Comparison of ENCODE assay signal across 8 cellular contexts in the genomic region with DNA sequence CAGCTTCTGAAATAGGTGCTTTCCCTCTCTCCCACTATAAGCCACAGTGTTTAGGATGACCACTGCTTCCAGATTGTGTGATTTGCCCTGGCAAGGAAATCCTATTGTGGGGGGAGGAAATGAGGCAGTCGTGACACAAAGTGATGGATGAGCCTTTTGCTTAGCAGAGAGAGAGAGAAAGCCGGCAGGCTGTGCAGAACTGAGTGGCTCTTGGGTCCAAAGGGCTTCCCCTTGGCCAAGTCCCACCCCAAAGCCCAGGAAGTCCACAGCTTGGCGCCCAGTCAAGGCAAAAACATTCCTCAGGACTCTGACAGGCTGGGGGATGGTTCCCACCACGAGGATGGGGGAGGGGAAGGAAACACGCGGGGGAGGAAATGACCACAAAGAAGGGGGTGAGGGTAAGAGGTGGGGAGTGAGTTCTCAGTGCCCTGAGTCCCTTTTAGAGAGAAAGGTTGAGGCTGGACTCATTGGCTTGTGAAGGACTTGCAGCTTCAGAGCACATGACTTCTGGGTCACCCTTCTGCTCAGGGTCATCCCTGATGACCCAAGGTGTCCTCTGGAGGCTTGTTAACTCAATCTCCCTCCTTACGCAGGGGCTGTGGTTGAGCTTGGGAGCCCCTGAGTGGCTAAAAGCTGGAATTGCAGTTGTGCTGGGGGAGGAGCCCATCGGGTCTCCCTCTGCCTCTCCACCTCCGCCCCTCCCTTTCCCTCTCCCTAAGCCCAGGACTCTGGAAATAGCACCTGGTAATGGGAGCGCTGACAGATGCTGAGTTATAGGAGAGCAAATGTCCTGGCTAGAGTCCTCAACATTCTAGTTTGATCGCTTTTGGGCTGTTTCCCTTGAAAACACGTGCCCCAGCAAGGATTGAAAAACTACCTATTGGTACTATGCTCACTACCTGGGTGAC. TPM values are rescaled to one million over a fixed set of nuclear protein-coding genes. Genes with fewer than 3 reads are reported as not detected.
DNase-seq lines count a peak whose midpoint lies in the region; ATAC-seq and TF ChIP-seq lines count a peak whose summit lies in the region.

No MANE protein-coding gene starts in this region.

- peak overlapping the region; percentile 40 for H3K4me3 Mint-ChIP-seq in stimulated activated naive CD8-positive, alpha-beta T cell treated with anti-CD3 and anti-CD28 coated beads, Interleukin-15, Interleukin-2, amounts not matched to agents 100 ng/mL and 50 ng/mL, for 24 hours

- H3K9me3 Mint-ChIP-seq in stimulated activated naive CD8-positive, alpha-beta T cell treated with anti-CD3 and anti-CD28 coated beads, Interleukin-15, Interleukin-2, amounts not matched to agents 100 ng/mL and 50 ng/mL, for 24 hours = no peaks in the 10 kb centered on the region

- TF ChIP-seq CTCF in epithelial cell of esophagus (IDR thresholded peaks at IDR 0.05; ENCODE audit: insufficient read depth, low read depth, low read length, missing control alignments) = peak; percentile 92

- peak; percentile 96 for DNase-seq in A172 (ENCODE audit: low spot score)
- DNase-seq in NT2/D1 (ENCODE audit: low read depth, low spot score) = no peak
- DNase-seq in activated T-cell treated with anti-CD3 and anti-CD28 coated beads for 24 hours (ENCODE audit: low read depth) = peak; percentile 66
- DNase-seq in epithelial cell of esophagus (ENCODE audit: low read depth) = peak; percentile 88
- DNase-seq in midbrain (lab: John Stamatoyannopoulos, UW) = peak; percentile 88

- H3K9ac ChIP-seq in NT2/D1 (ENCODE audit: insufficient read length, low read depth) = peak overlapping the region; percentile 74

- H3K9me3 ChIP-seq in NT2/D1 (ENCODE audit: insufficient read depth, low read length) = no peaks in the 10 kb centered on the region

- peaks cover 72% of the 10 kb centered on the region for H3K4me1 Mint-ChIP-seq in stimulated activated naive CD8-positive, alpha-beta T cell treated with anti-CD3 and anti-CD28 coated beads, Interleukin-15, Interleukin-2, amounts not matched to agents 100 ng/mL and 50 ng/mL, for 24 hours (ENCODE audit: low read depth)

- TF ChIP-seq EP300 in Ishikawa (IDR thresholded peaks at IDR 0.05; ENCODE audit: borderline replicate concordance) = no peak

- H3K36me3 Mint-ChIP-seq in stimulated activated naive CD8-positive, alpha-beta T cell treated with anti-CD3 and anti-CD28 coated beads, Interleukin-15, Interleukin-2, amounts not matched to agents 100 ng/mL and 50 ng/mL, for 24 hours (ENCODE audit: low read depth) = no peaks in the 10 kb centered on the region

- peak; percentile 65 for ATAC-seq in GM18498 (IDR thresholded peaks at IDR 0.05; ENCODE audit: unreplicated experiment)

- H3K36me3 ChIP-seq in NT2/D1 (ENCODE audit: insufficient read depth, insufficient read length, low read length) = peaks cover 4% of the 10 kb centered on the region

- peaks cover 36% of the 10 kb centered on the region for H3K4me1 ChIP-seq in NT2/D1 (ENCODE audit: insufficient read depth, insufficient read length)

- no peaks in the 10 kb centered on the region for H3K27me3 Mint-ChIP-seq in stimulated activated naive CD8-positive, alpha-beta T cell treated with anti-CD3 and anti-CD28 coated beads, Interleukin-15, Interleukin-2, amounts not matched to agents 100 ng/mL and 50 ng/mL, for 24 hours

- TF ChIP-seq RAD21 in Ishikawa (IDR thresholded peaks at IDR 0.05; ENCODE audit: low read depth) = peak; percentile 89

- no peak overlapping the region for H3K4me3 ChIP-seq in NT2/D1 (ENCODE audit: insufficient read length, low read depth)
- no peak overlapping the region for H3K4me3 ChIP-seq in epithelial cell of esophagus (ENCODE audit: low read length)

- H3K27me3 ChIP-seq in NT2/D1 (ENCODE audit: insufficient read depth, insufficient read length) = peaks cover 7% of the 10 kb centered on the region

- peak overlapping the region; percentile 90 for H3K27ac Mint-ChIP-seq in stimulated activated naive CD8-positive, alpha-beta T cell treated with anti-CD3 and anti-CD28 coated beads, Interleukin-15, Interleukin-2, amounts not matched to agents 100 ng/mL and 50 ng/mL, for 24 hours

TF ChIP-seq in Ishikawa, 13 proteins besides CTCF, POLR2A, EP300 and RAD21:
- TF ChIP-seq TCF12 (IDR thresholded peaks at IDR 0.05; ENCODE audit: low read depth) (peak; percentile 48; the same call in 1 of the 2 replicates), YY1 (IDR thresholded peaks at IDR 0.05; ENCODE audit: low read depth) (no peak), NFIC (IDR thresholded peaks at IDR 0.05) (no peak), ZBTB7A (IDR thresholded peaks at IDR 0.05; ENCODE audit: low read depth) (no peak), CEBPB (IDR thresholded peaks at IDR 0.05) (no peak), CREB1 (IDR thresholded peaks at IDR 0.05; ENCODE audit: low read depth) (no peak), TAF1 (IDR thresholded peaks at IDR 0.05; ENCODE audit: low read depth) (no peak), TEAD4 (IDR thresholded peaks at IDR 0.05) (peak; percentile 10; the same call in 1 of the 2 replicates), FOXM1 (IDR thresholded peaks at IDR 0.05; ENCODE audit: borderline replicate concordance, low read depth) (no peak), EGR1 (IDR thresholded peaks at IDR 0.05) (no peak)
- TF ChIP-seq, protein P1, sequence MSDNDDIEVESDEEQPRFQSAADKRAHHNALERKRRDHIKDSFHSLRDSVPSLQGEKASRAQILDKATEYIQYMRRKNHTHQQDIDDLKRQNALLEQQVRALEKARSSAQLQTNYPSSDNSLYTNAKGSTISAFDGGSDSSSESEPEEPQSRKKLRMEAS (IDR thresholded peaks at IDR 0.05) = peak; percentile 21
- TF ChIP-seq, protein P2, sequence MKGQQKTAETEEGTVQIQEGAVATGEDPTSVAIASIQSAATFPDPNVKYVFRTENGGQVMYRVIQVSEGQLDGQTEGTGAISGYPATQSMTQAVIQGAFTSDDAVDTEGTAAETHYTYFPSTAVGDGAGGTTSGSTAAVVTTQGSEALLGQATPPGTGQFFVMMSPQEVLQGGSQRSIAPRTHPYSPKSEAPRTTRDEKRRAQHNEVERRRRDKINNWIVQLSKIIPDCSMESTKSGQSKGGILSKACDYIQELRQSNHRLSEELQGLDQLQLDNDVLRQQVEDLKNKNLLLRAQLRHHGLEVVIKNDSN (IDR thresholded peaks at IDR 0.05) = no peak
- TF ChIP-seq, protein P3, sequence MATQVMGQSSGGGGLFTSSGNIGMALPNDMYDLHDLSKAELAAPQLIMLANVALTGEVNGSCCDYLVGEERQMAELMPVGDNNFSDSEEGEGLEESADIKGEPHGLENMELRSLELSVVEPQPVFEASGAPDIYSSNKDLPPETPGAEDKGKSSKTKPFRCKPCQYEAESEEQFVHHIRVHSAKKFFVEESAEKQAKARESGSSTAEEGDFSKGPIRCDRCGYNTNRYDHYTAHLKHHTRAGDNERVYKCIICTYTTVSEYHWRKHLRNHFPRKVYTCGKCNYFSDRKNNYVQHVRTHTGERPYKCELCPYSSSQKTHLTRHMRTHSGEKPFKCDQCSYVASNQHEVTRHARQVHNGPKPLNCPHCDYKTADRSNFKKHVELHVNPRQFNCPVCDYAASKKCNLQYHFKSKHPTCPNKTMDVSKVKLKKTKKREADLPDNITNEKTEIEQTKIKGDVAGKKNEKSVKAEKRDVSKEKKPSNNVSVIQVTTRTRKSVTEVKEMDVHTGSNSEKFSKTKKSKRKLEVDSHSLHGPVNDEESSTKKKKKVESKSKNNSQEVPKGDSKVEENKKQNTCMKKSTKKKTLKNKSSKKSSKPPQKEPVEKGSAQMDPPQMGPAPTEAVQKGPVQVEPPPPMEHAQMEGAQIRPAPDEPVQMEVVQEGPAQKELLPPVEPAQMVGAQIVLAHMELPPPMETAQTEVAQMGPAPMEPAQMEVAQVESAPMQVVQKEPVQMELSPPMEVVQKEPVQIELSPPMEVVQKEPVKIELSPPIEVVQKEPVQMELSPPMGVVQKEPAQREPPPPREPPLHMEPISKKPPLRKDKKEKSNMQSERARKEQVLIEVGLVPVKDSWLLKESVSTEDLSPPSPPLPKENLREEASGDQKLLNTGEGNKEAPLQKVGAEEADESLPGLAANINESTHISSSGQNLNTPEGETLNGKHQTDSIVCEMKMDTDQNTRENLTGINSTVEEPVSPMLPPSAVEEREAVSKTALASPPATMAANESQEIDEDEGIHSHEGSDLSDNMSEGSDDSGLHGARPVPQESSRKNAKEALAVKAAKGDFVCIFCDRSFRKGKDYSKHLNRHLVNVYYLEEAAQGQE (IDR thresholded peaks at IDR 0.05; ENCODE audit: low read depth) = no peak

RNA-seq across cellular contexts. Expression of a gene that starts 10.3 kb away (rescaled TPM):
- total RNA-seq in A172 (2014; rRNA removed; shearing (Covaris generic)) = 61.3 and 64.3 TPM in 2 replicates

RNA-seq across cellular contexts. Expression of a gene that starts 11.1 kb away (rescaled TPM):
- 1.1 and 2.2 TPM in 2 replicates for total RNA-seq in A172 (2014; rRNA removed; shearing (Covaris generic))

RNA-seq across cellular contexts. Expression of a gene that starts 28.9 kb away (rescaled TPM):
- 44.5 and 50.1 TPM in 2 replicates for total RNA-seq in A172 (2014; rRNA removed; shearing (Covaris generic))

RNA-seq across cellular contexts. Expression of a gene that starts 48.7 kb away (rescaled TPM):
- 14.5 and 17.8 TPM in 2 replicates for total RNA-seq in A172 (2014; rRNA removed; shearing (Covaris generic))

RNA-seq across cellular contexts. Expression of a gene that starts 57.3 kb away (rescaled TPM):
- total RNA-seq in A172 (2014; rRNA removed; shearing (Covaris generic)) = 46.5 and 67.3 TPM in 2 replicates
